ENCODE assay signal across 30 cellular contexts in the genomic region with DNA sequence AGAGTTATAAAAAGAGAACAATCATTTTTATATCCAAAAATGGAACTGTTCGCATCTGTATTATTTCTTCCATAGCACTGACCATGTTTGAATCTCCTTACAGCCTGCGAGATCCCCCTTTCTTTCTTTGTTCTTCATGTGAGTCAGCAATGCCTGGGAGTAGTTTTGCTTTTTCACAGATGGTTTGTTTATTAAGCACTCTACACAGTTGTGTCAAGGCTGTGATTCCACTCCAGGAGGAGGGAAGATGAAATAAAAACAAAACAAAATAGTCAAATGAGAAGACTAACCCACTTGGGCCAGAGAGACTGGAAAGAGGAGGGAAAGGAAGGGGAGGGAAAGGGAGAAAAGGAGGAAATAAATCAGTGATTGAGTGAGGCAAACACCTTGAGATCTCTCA. TPM values are rescaled to one million over a fixed set of nuclear protein-coding genes. Genes with fewer than 3 reads are reported as not detected.
DNase-seq lines count a peak whose midpoint lies in the region; ATAC-seq and TF ChIP-seq lines count a peak whose summit lies in the region.
"Had no signal": no experiment of that assay in that cellular context is flagged by ENCODE, and none has a peak within 500 bp of the region (broad histone marks: within the 10 kb centered on the region; RNA-seq: fewer than 3 reads in every experiment).

No MANE protein-coding gene starts in this region.

- H3K4me3 Mint-ChIP-seq in nephron = no peak overlapping the region
- H3K4me3 Mint-ChIP-seq: activated CD4-positive, alpha-beta T cell treated with anti-CD3 and anti-CD28 coated beads, Interleukin-2, amount 10 ng/mL, durations not matched to agents 24 days and 14 days; activated T-cell treated with anti-CD3 and anti-CD28 coated beads, Interleukin-2, amount 50 U/mL, for 72 hours; CD14-positive monocyte; dendritic cell treated with granulocyte-macrophage colony-stimulating factor and Interleukin-4, amounts not matched to agents 40 ng/mL and 50 ng/mL, for 4 days; nephron progenitor cell; stimulated activated naive CD8-positive, alpha-beta T cell treated with anti-CD3 and anti-CD28 coated beads, Interleukin-15, Interleukin-2, amounts not matched to agents 100 ng/mL and 50 ng/mL, for 24 hours; T-helper 17 cell had no signal

- ATAC-seq in GM21723 (IDR thresholded peaks at IDR 0.05; ENCODE audit: unreplicated experiment) = no peak
- ATAC-seq: activated T-cell treated with anti-CD3 and anti-CD28 coated beads, Interleukin-2, amount 50 U/mL, for 72 hours; heart left ventricle; sciatic nerve; T-helper 17 cell had no signal

- H3K9me3 Mint-ChIP-seq in nephron = no peaks in the 10 kb centered on the region
- H3K9me3 Mint-ChIP-seq: activated CD4-positive, alpha-beta T cell treated with anti-CD3 and anti-CD28 coated beads, Interleukin-2, amount 10 ng/mL, durations not matched to agents 24 days and 14 days; activated T-cell treated with anti-CD3 and anti-CD28 coated beads, Interleukin-2, amount 50 U/mL, for 72 hours; dendritic cell treated with granulocyte-macrophage colony-stimulating factor and Interleukin-4, amounts not matched to agents 40 ng/mL and 50 ng/mL, for 4 days; nephron progenitor cell; stimulated activated naive CD8-positive, alpha-beta T cell treated with anti-CD3 and anti-CD28 coated beads, Interleukin-15, Interleukin-2, amounts not matched to agents 100 ng/mL and 50 ng/mL, for 24 hours had no signal

- no peaks in the 10 kb centered on the region for H3K36me3 Mint-ChIP-seq in nephron (ENCODE audit: low read depth)
- H3K36me3 Mint-ChIP-seq: CD14-positive monocyte had no signal

- no peak overlapping the region for H3K4me3 ChIP-seq in epithelial cell of proximal tubule (ENCODE audit: low read depth, low read length)
- H3K4me3 ChIP-seq: cardiac muscle cell, heart left ventricle, tibial artery had no signal

- no peaks in the 10 kb centered on the region for H3K4me1 Mint-ChIP-seq in nephron
- H3K4me1 Mint-ChIP-seq: CD14-positive monocyte had no signal

- H3K27ac Mint-ChIP-seq in nephron = peak overlapping the region in 2 of 3 experiments; percentile 22 to 74
- H3K27ac Mint-ChIP-seq: activated CD4-positive, alpha-beta T cell treated with anti-CD3 and anti-CD28 coated beads, Interleukin-2, amount 10 ng/mL, durations not matched to agents 24 days and 14 days; activated T-cell treated with anti-CD3 and anti-CD28 coated beads, Interleukin-2, amount 50 U/mL, for 72 hours; CD14-positive monocyte; dendritic cell treated with granulocyte-macrophage colony-stimulating factor and Interleukin-4, amounts not matched to agents 40 ng/mL and 50 ng/mL, for 4 days; nephron progenitor cell; T-helper 17 cell had no signal

- TF ChIP-seq CTCF in epithelial cell of proximal tubule (conservative IDR thresholded peaks at IDR 0.05; ENCODE audit: low read depth, low read length) = no peak
- no peak for TF ChIP-seq CTCF in nephron (IDR thresholded peaks at IDR 0.05; ENCODE audit: unreplicated experiment in 3 of 3)

- no peaks in the 10 kb centered on the region for H3K27me3 Mint-ChIP-seq in nephron (ENCODE audit: low read depth)

- DNase-seq in DMS79 treated with DMSO at 0.1 percent for 48 hours (lab: John Stamatoyannopoulos, UW) (peak; percentile 2), HK-2 (ENCODE audit: unreplicated experiment) (peak; percentile 7), epithelial cell of proximal tubule (ENCODE audit: low read depth) (peak; percentile 78), NCI-H226 (no peak), LoVo (ENCODE audit: low spot score) (no peak)
- DNase-seq in effector CD4-positive, alpha-beta T cell = no peak
- DNase-seq: activated CD4-positive, alpha-beta T cell treated with anti-CD3 and anti-CD28 coated beads, Interleukin-2, amount 10 ng/mL, durations not matched to agents 24 days and 14 days; activated naive CD4-positive, alpha-beta T cell treated with Interleukin-2 at 50 U/mL for 16 hours; activated T-cell treated with anti-CD3 and anti-CD28 coated beads, Interleukin-2, amount 50 U/mL, for 72 hours; amygdala; GDM1; heart left ventricle; midbrain; NCI-H1092; NCI-H187; NCI-H2227 treated with DMSO at 0.1 percent for 48 hours; nephron progenitor cell; stimulated activated CD4-positive, alpha-beta T cell treated with anti-CD3 and anti-CD28 coated beads, Interleukin-15, amount 100 ng/mL, for 24 hours; T-helper 17 cell; tibial artery had no signal

RNA-seq across cellular contexts. Expression of a gene that starts 7.8 kb away (rescaled TPM):
- not detected in 2 replicates for total RNA-seq in epithelial cell of proximal tubule
- total RNA-seq: activated CD4-positive, alpha-beta T cell treated with anti-CD3 and anti-CD28 coated beads, Interleukin-2, amount 10 ng/mL, durations not matched to agents 24 days and 14 days; activated T-cell treated with anti-CD3 and anti-CD28 coated beads, Interleukin-2, amount 50 U/mL, for 72 hours; cardiac muscle cell; heart left ventricle; liver; posterior vena cava; sciatic nerve; SK-MEL-5; T-helper 17 cell had no signal

RNA-seq across cellular contexts. Expression of a gene that starts 34.0 kb away (rescaled TPM):
- not detected in 2 replicates for total RNA-seq in epithelial cell of proximal tubule
- total RNA-seq: activated CD4-positive, alpha-beta T cell treated with anti-CD3 and anti-CD28 coated beads, Interleukin-2, amount 10 ng/mL, durations not matched to agents 24 days and 14 days; activated T-cell treated with anti-CD3 and anti-CD28 coated beads, Interleukin-2, amount 50 U/mL, for 72 hours; cardiac muscle cell; heart left ventricle; liver; posterior vena cava; sciatic nerve; SK-MEL-5; T-helper 17 cell had no signal

Comparison
In these comparisons a context has a peak if more than half of its experiments do, and no peak if none do; other contexts are left out.
1. DNase-seq: peak in DMS79 treated with DMSO at 0.1 percent for 48 hours (single experiment), HK-2 (single experiment) and epithelial cell of proximal tubule (single experiment); none in NCI-H226 (single experiment), effector CD4-positive, alpha-beta T cell (single experiment) and LoVo (single experiment).